In the genomic region with DNA sequence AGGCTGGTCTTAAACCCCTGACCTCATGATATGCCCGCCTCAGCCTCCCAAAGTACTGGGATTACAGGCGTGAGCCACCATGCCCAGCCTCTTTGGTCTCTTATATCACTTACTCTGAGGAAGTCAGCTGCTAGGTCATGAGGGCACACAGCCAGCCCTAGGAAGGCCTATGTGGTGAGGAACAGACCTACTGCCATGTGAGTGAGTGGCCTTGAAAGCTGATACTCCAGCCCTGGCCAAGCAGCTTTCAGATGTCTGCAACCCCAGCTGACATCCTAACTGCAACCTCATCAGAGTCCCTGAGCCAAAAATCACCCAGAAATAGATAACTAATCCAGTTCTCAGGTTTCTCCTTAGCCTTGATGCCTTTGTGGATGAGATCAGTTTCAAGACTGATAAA, we compare ENCODE assay signal across 27 cellular contexts.
"Had no signal": no experiment of that assay in that cellular context is flagged by ENCODE, and none has a peak within 500 bp of the region (broad histone marks: within the 10 kb centered on the region; RNA-seq: fewer than 3 reads in every experiment).

No MANE protein-coding gene starts in this region.

- H3K4me1 ChIP-seq: foreskin keratinocyte, gastroesophageal sphincter, heart left ventricle, left lung, neural progenitor cell, parathyroid adenoma, right lobe of liver, suprapubic skin, thyroid gland, vagina had no signal

- H3K36me3 ChIP-seq: gastroesophageal sphincter, heart left ventricle, left lung, neural progenitor cell, right lobe of liver, suprapubic skin, thyroid gland, vagina had no signal

- H3K4me2 ChIP-seq: hepatocyte, neural progenitor cell, smooth muscle cell had no signal

- H3K27ac ChIP-seq: epithelial cell of prostate, foreskin keratinocyte, gastroesophageal sphincter, heart left ventricle, hepatocyte, left lung, neural progenitor cell, parathyroid adenoma, right lobe of liver, suprapubic skin, thyroid gland, vagina had no signal

- H3K27me3 ChIP-seq: foreskin keratinocyte, gastroesophageal sphincter, heart left ventricle, hepatocyte, left lung, neural progenitor cell, right lobe of liver, thyroid gland, vagina had no signal

- ATAC-seq: esophagus mucosa; foreskin keratinocyte; gastroesophageal sphincter; heart left ventricle; left lung; mucosa of descending colon; naive thymus-derived CD4-positive, alpha-beta T cell; right lobe of liver; stimulated activated naive CD8-positive, alpha-beta T cell treated with anti-CD3 and anti-CD28 coated beads, Interleukin-15, amount 100 ng/mL, for 72 hours had no signal

- H3K79me2 ChIP-seq: hepatocyte, parathyroid adenoma had no signal

- H3K9ac ChIP-seq: neural progenitor cell, parathyroid adenoma had no signal

- FAIRE-seq: kidney had no signal

- H2AFZ ChIP-seq: hepatocyte, neural progenitor cell, parathyroid adenoma had no signal

- H3K9me3 ChIP-seq: mucosa of descending colon, right lobe of liver, suprapubic skin, thyroid gland, vagina had no signal

- DNase-seq: effector CD8-positive, alpha-beta T cell; endodermal cell; foreskin keratinocyte; heart left ventricle; kidney; left lung; mesenchymal stem cell; mucosa of descending colon; naive thymus-derived CD4-positive, alpha-beta T cell; right lobe of liver; stimulated activated CD4-positive, alpha-beta T cell treated with anti-CD3 and anti-CD28 coated beads, Interleukin-12 subunit alpha, Interleukin-12 subunit beta, amount 100 ng/mL, for 4 hours; stimulated activated CD4-positive, alpha-beta T cell treated with anti-CD3 and anti-CD28 coated beads, Interleukin-1b, Interleukin-23, amount 100 ng/mL, for 48 hours; stimulated activated CD4-positive, alpha-beta T cell treated with anti-CD3 and anti-CD28 coated beads, Interleukin-4, amount 100 ng/mL, for 1 hour; stimulated activated CD8-positive, alpha-beta memory T cell treated with anti-CD3 and anti-CD28 coated beads, Interleukin-4, amount 100 ng/mL, for 48 hours; stimulated activated naive CD4-positive, alpha-beta T cell; stimulated activated naive CD8-positive, alpha-beta T cell treated with anti-CD3 and anti-CD28 coated beads, Interleukin-15, amount 100 ng/mL, for 72 hours; thyroid gland; trophoblast cell had no signal

- H3K4me3 ChIP-seq: gastroesophageal sphincter, heart left ventricle, hepatocyte, left lung, mucosa of descending colon, neural progenitor cell, right lobe of liver, smooth muscle cell, suprapubic skin, thyroid gland, vagina had no signal
